Comparison of ENCODE assay signal across 8 cellular contexts in genomic region chr17:17354560-17355357, GRCh38. TPM values are rescaled to one million over a fixed set of nuclear protein-coding genes. Genes with fewer than 3 reads are reported as not detected.
DNase-seq lines count a peak whose midpoint lies in the region; ATAC-seq and TF ChIP-seq lines count a peak whose summit lies in the region.

No MANE protein-coding gene starts in this region.

- intact Hi-C loops in ovary (cut with DNase I) (loop anchor here in 2 of 4 donors (2.0 to 10.0 kb wide), 3 partner anchors 140 to 460 kb away; partner anchors contain the start of gene RASD1 (in 2 of the 2)), transverse colon (cut with DNase I; ENCODE audit: low total_unique reads) (loop anchor here (2.0 kb wide), 1 partner anchor 286 kb away; no protein-coding TSS in a partner anchor)

- peak; percentile 76 to 83 (median 76) for TF ChIP-seq CTCF in ovary (IDR thresholded peaks at IDR 0.05)
- peak; percentile 90 to 93 (median 93) for TF ChIP-seq CTCF in transverse colon (IDR thresholded peaks at IDR 0.05)

- peak; percentile 4 for DNase-seq in DMS 273 treated with DMSO at 0.1 percent for 48 hours (lab: John Stamatoyannopoulos, UW)
- DNase-seq in MG63: peak; percentile 28
- peak; percentile 92 to 99 for DNase-seq in SJCRH30
- peak; percentile 58 for DNase-seq in activated effector memory CD4-positive, alpha-beta T cell treated with Interleukin-2 at 50 U/mL for 16 hours
- DNase-seq in foreskin melanocyte: peak; percentile 54
- DNase-seq in ovary: peak; percentile 56 to 76 (median 72)
- DNase-seq in transverse colon: peak; percentile 68

- H3K36me3 ChIP-seq in MG63: no peaks in the 10 kb centered on the region
- no peaks in the 10 kb centered on the region for H3K36me3 ChIP-seq in SJCRH30
- no peaks in the 10 kb centered on the region for H3K36me3 ChIP-seq in ovary
- no peaks in the 10 kb centered on the region for H3K36me3 ChIP-seq in transverse colon

- no peaks in the 10 kb centered on the region for H3K27me3 ChIP-seq in MG63
- H3K27me3 ChIP-seq in SJCRH30: no peaks in the 10 kb centered on the region
- H3K27me3 ChIP-seq in ovary: no peaks in the 10 kb centered on the region
- H3K27me3 ChIP-seq in transverse colon: no peaks in the 10 kb centered on the region

- H3K4me1 ChIP-seq in SJCRH30 (peaks cover 46% of the 10 kb centered on the region), ovary (ENCODE audit: insufficient read depth) (no peaks in the 10 kb centered on the region), transverse colon (peaks cover 0 to 4% (median 0%) of the 10 kb centered on the region in 4 donors)

- no peak overlapping the region for H3K4me3 ChIP-seq in MG63
- H3K4me3 ChIP-seq in SJCRH30: no peak overlapping the region
- no peak overlapping the region for H3K4me3 ChIP-seq in ovary
- no peak overlapping the region for H3K4me3 ChIP-seq in transverse colon

- no peak for ATAC-seq in GM19395 (IDR thresholded peaks at IDR 0.05; ENCODE audit: unreplicated experiment)

- in situ Hi-C loops in transverse colon (cut with MboI; ENCODE audit: low pct_ligation_motif_present in 1 of 4, low pct_unique_long_range_greater_than_20kb in 1 of 4, low sequenced_read_pairs in 3 of 4): loop anchor here (5.0 to 10.0 kb wide), 4 partner anchors 150 to 290 kb away; no protein-coding TSS in a partner anchor

- 27 to 33% (median 30%) methylated on average over 14 of the region's 14 CpGs for WGBS in ovary, 3 donors
- 29 to 32% methylated on average over 3 to 12 of the region's 14 CpGs for WGBS in transverse colon (ENCODE audit: low coverage in 1 of 2), 2 donors

- no peaks in the 10 kb centered on the region for H3K9me3 ChIP-seq in MG63
- peaks cover 11% of the 10 kb centered on the region for H3K9me3 ChIP-seq in SJCRH30 (replicated peaks)
- H3K9me3 ChIP-seq in ovary: no peaks in the 10 kb centered on the region
- H3K9me3 ChIP-seq in transverse colon: no peaks in the 10 kb centered on the region

- no peak overlapping the region for H3K27ac ChIP-seq in SJCRH30
- no peak overlapping the region for H3K27ac ChIP-seq in ovary
- H3K27ac ChIP-seq in transverse colon: no peak overlapping the region

- TF ChIP-seq EP300 in ovary (IDR thresholded peaks at IDR 0.05) (no peak), transverse colon (IDR thresholded peaks at IDR 0.05; ENCODE audit: low read depth) (no peak)

- TF ChIP-seq POLR2A in ovary (IDR thresholded peaks at IDR 0.05) (no peak), transverse colon (IDR thresholded peaks at IDR 0.05) (no peak)

RNA-seq across cellular contexts. Expression of gene NT5M, which starts 51.6 kb away (rescaled TPM):
- 0.91 and 2.5 TPM in 2 replicates for total RNA-seq in MG63 (2014; rRNA removed; shearing (Covaris generic); ENCODE audit: low replicate concordance)
- 4.2 and 4.4 TPM in 2 replicates for total RNA-seq in SJCRH30 (2014; rRNA removed; shearing (Covaris generic))
- 1 to 10 TPM; 3.8 to 6.6 (median 5.2) TPM for total RNA-seq in ovary
- 1 to 10 TPM in 1 of 2 donors, under 1 TPM in 1; 0.53 to 4.9 TPM for polyA plus RNA-seq in ovary
- total RNA-seq in transverse colon: 1 to 10 TPM in 2 of 4 donors, under 1 TPM in 1, not detected in 1; 0.68 to 4.2 (median 1.7) TPM

Comparison
In these comparisons a context has a peak if more than half of its experiments do, and no peak if none do; other contexts are left out.
1. DNase-seq: peak in every context shown above with its lines; median percentile 96 in SJCRH30; 72 in ovary; 68 in transverse colon; 58 in activated effector memory CD4-positive, alpha-beta T cell treated with Interleukin-2 at 50 U/mL for 16 hours; 54 in foreskin melanocyte; 28 in MG63; 4 in DMS 273 treated with DMSO at 0.1 percent for 48 hours.